9 cellular contexts compared by ENCODE assay signal in the genomic region with DNA sequence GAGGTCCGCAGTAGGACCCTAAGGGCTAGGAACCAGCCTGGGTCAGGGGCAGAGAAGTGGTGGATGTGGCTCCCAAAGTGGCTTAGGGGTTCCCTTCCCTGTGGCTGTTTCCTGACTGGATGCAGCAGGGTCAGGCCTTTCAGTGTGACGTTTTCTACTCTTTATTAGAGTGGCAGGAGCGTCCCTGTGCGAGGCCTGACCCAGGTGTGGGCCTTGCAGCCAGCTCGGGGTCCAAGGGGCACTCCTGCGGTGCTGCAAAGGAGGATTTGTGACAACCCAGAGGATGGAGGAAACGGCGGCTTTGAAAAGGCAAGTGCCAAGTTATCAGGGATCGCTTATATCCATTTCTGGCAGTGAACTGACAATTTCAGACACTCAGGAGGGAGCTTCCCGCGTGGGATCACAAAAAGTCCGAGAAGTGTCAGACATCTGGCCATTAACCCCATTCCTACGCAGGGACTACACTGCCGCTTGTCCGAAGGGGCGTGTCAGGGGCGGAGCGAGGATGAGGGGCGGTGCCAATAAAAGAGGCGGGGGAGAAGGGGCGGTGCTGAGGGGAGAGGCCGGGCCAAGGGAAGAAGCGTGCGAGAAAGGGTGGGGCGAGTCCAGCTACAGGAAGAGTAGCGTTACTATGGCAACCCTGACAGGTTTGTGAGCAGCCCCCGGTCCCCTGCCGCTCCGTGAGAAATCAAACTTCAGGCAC.
DNase-seq lines count a peak whose midpoint lies in the region; ATAC-seq, FAIRE-seq and TF ChIP-seq lines count a peak whose summit lies in the region.
"Had no signal": no experiment of that assay in that cellular context is flagged by ENCODE, and none has a peak within 500 bp of the region (broad histone marks: within the 10 kb centered on the region; RNA-seq: fewer than 3 reads in every experiment).

No MANE protein-coding gene starts in this region.

- DNase-seq in HepG2 (ENCODE audit: low spot score) (no peak), cardiac septum (ENCODE audit: low spot score) (peak; percentile 85), NCI-H187 treated with DMSO at 0.1 percent for 48 hours (lab: John Stamatoyannopoulos, UW) (no peak), foreskin fibroblast (no peak)
- peak; percentile 92 for DNase-seq in activated T-cell treated with anti-CD3 and anti-CD28 coated beads, Interleukin-2, amount 50 U/mL, for 24 hours
- DNase-seq in stimulated activated CD4-positive, alpha-beta T cell treated with anti-CD3 and anti-CD28 coated beads, Interleukin-15, amount 100 ng/mL, for 24 hours: peak; percentile 80

- peaks cover 7 to 16% (median 12%) of the 10 kb centered on the region in 4 donors for H3K4me1 ChIP-seq in liver (ENCODE audit: control insufficient read depth in 4 of 4, insufficient read depth in 4 of 4, low read length in 3 of 4)
- no peaks in the 10 kb centered on the region for H3K4me1 ChIP-seq in HepG2 (ENCODE audit: insufficient read depth, low read length)
- H3K4me1 ChIP-seq: SJSA1 had no signal

- TF ChIP-seq CTCF in liver (IDR thresholded peaks at IDR 0.05; ENCODE audit: low read depth, low read length, missing input control) (no peak), HepG2 (CRISPR knock-in tag; IDR thresholded peaks at IDR 0.05) (no peak), foreskin fibroblast (IDR thresholded peaks at IDR 0.05; ENCODE audit: low read depth, low read length) (no peak)

- no peaks in the 10 kb centered on the region for H3K36me3 ChIP-seq in liver (ENCODE audit: control insufficient read depth in 4 of 4, insufficient read depth in 3 of 4, low read depth in 1 of 4, low read length in 3 of 4)
- H3K36me3 ChIP-seq in HepG2 (replicated peaks in 1 of 2; ENCODE audit: control insufficient read depth in 1 of 2, insufficient read depth in 2 of 2, low read length in 2 of 2): no peaks in the 10 kb centered on the region
- H3K36me3 ChIP-seq: SJSA1 had no signal

- H3K27me3 Mint-ChIP-seq in activated T-cell treated with anti-CD3 and anti-CD28 coated beads, Interleukin-2, amount 50 U/mL, for 24 hours: no peaks in the 10 kb centered on the region

- TF ChIP-seq POLR2A in HepG2 (IDR thresholded peaks at IDR 0.05; ENCODE audit: insufficient read depth in 1 of 2, low read depth in 2 of 2, low read length in 2 of 2): no peak

- no peak for TF ChIP-seq RAD21 in liver (IDR thresholded peaks at IDR 0.05)
- no peak for TF ChIP-seq RAD21 in HepG2 (CRISPR knock-in tag; IDR thresholded peaks at IDR 0.05)

- BruUV-seq in HepG2 (replicated peaks; lab: Mats Ljungman, UMichigan): no TSS peak

- H3K9ac ChIP-seq in liver (ENCODE audit: low read depth in 1 of 2, low read length in 2 of 2): no peak overlapping the region
- H3K9ac ChIP-seq in HepG2 (ENCODE audit: insufficient read depth, low read depth, low read length): no peak overlapping the region

- H4K20me1 ChIP-seq in HepG2 (ENCODE audit: insufficient read depth, low read length): no peaks in the 10 kb centered on the region

- WGBS in liver: 13% methylated on average over 29 of the region's 29 CpGs
- WGBS in HepG2 (ENCODE audit: low lambda C conversion rate): 46% methylated on average over 22 of the region's 29 CpGs

- FAIRE-seq in HepG2 (lab: Jason Lieb, UNC): no peak

- H3K27me3 ChIP-seq in liver (ENCODE audit: control insufficient read depth in 4 of 4, insufficient read depth in 4 of 4, low read length in 3 of 4) (no peaks in the 10 kb centered on the region), HepG2 (ENCODE audit: control insufficient read depth in 1 of 2, insufficient read depth in 2 of 2, low read length in 2 of 2) (no peaks in the 10 kb centered on the region)
- H3K27me3 ChIP-seq: SJSA1 had no signal

- H3K27ac Mint-ChIP-seq in activated T-cell treated with anti-CD3 and anti-CD28 coated beads, Interleukin-2, amount 50 U/mL, for 24 hours: peak overlapping the region; percentile 97

- peak overlapping the region; percentile 65 to 99 (median 81) for H3K4me3 ChIP-seq in liver (ENCODE audit: low read depth in 1 of 3, low read length in 3 of 3)
- no peak overlapping the region for H3K4me3 ChIP-seq in HepG2 (replicated peaks in 1 of 3; ENCODE audit: insufficient read depth in 1 of 3, low read depth in 2 of 3, low read length in 3 of 3)
- no peak overlapping the region for H3K4me3 ChIP-seq in foreskin fibroblast (ENCODE audit: low read depth in 1 of 2, low read length in 2 of 2)
- H3K4me3 ChIP-seq: SJSA1 had no signal

- no peak for TF ChIP-seq EP300 in HepG2 (IDR thresholded peaks at IDR 0.05; ENCODE audit: low read depth in 2 of 2, low read length in 2 of 2)
- TF ChIP-seq EP300 in HepG2 (CRISPR knock-in tag; IDR thresholded peaks at IDR 0.05; ENCODE audit: borderline replicate concordance): no peak

- no peak overlapping the region for H2AFZ ChIP-seq in HepG2 (ENCODE audit: low read length)

- POLR2A ChIA-PET in HepG2 (lab: Yijun Ruan, JAX): no interaction called here

- H3K4me1 Mint-ChIP-seq in activated T-cell treated with anti-CD3 and anti-CD28 coated beads, Interleukin-2, amount 50 U/mL, for 24 hours (ENCODE audit: low read depth): peaks cover 19% of the 10 kb centered on the region

- H3K9me3 ChIP-seq in liver (ENCODE audit: control insufficient read depth in 4 of 4, low read length in 3 of 4): peaks cover 0 to 2% (median 0%) of the 10 kb centered on the region in 4 donors
- peaks cover 78% of the 10 kb centered on the region for H3K9me3 ChIP-seq in HepG2 (ENCODE audit: low read length)

- peak overlapping the region; percentile 89 for H3K4me3 Mint-ChIP-seq in activated T-cell treated with anti-CD3 and anti-CD28 coated beads, Interleukin-2, amount 50 U/mL, for 24 hours

- H3K4me2 ChIP-seq in HepG2 (ENCODE audit: low read depth, low read length): no peak overlapping the region

- CTCF ChIA-PET in HepG2 (lab: Yijun Ruan, JAX; ENCODE audit: low intra/inter-chr PET ratio, low total read pairs): no interaction called here

- peaks cover 12% of the 10 kb centered on the region for H3K36me3 Mint-ChIP-seq in activated T-cell treated with anti-CD3 and anti-CD28 coated beads, Interleukin-2, amount 50 U/mL, for 24 hours (ENCODE audit: low read depth)

- peaks cover 26% of the 10 kb centered on the region for H3K9me3 Mint-ChIP-seq in activated T-cell treated with anti-CD3 and anti-CD28 coated beads, Interleukin-2, amount 50 U/mL, for 24 hours

- intact Hi-C loops in HepG2 (cut with micrococcal nuclease; ENCODE audit: unreplicated experiment): no loop called here
- intact Hi-C loops in cardiac septum (cut with DNase I): loop anchor here (2.0 kb wide), 1 partner anchor 27 kb away; no protein-coding TSS in a partner anchor

- ATAC-seq in HepG2 (no peak), HG03095 (IDR thresholded peaks at IDR 0.05; ENCODE audit: unreplicated experiment) (no peak)

- in situ Hi-C loops in HepG2 (cut with HindIII; ENCODE audit: extremely low pct_ligation_motif_present, low pct_unique_long_range_greater_than_20kb): no loop called here

- H3K79me2 ChIP-seq in HepG2 (ENCODE audit: insufficient read depth, low read length): no peaks in the 10 kb centered on the region

- H3K27ac ChIP-seq in liver (ENCODE audit: low read depth in 1 of 2, low read length in 2 of 2) (peak overlapping the region; percentile 45 to 73), HepG2 (ENCODE audit: extremely low read length, insufficient read depth, low read length) (no peak overlapping the region)
- H3K27ac ChIP-seq: SJSA1 had no signal

TF ChIP-seq in liver, 16 proteins besides CTCF, POLR2A, EP300 and RAD21 (continues in another document):
- TF ChIP-seq FOXA1 (IDR thresholded peaks at IDR 0.05): no peak
- TF ChIP-seq GABPA (IDR thresholded peaks at IDR 0.05 in 1 of 2, conservative IDR thresholded peaks at IDR 0.05 in 1 of 2): no peak
- TF ChIP-seq RXRA (IDR thresholded peaks at IDR 0.05): no peak
- TF ChIP-seq ZBTB33 (IDR thresholded peaks at IDR 0.05): no peak
- no peak for TF ChIP-seq FOXA2 (IDR thresholded peaks at IDR 0.05)
- no peak for TF ChIP-seq SP1 (IDR thresholded peaks at IDR 0.05)

TF ChIP-seq in HepG2, 621 proteins besides CTCF, POLR2A, EP300 and RAD21:
- no peak for TF ChIP-seq PAXIP1 (CRISPR knock-in tag; conservative IDR thresholded peaks at IDR 0.05)

Comparison
In these comparisons a context has a peak if more than half of its experiments do, and no peak if none do; other contexts are left out.
1. H3K4me3 ChIP-seq: peak in liver (3 of 3); none in HepG2 (0 of 3) and foreskin fibroblast (0 of 2).
2. DNase-seq: peak in activated T-cell treated with anti-CD3 and anti-CD28 coated beads, Interleukin-2, amount 50 U/mL, for 24 hours (single experiment), cardiac septum (single experiment) and stimulated activated CD4-positive, alpha-beta T cell treated with anti-CD3 and anti-CD28 coated beads, Interleukin-15, amount 100 ng/mL, for 24 hours (single experiment); none in HepG2 (single experiment), NCI-H187 treated with DMSO at 0.1 percent for 48 hours (single experiment) and foreskin fibroblast (0 of 2).